In the genomic region with DNA sequence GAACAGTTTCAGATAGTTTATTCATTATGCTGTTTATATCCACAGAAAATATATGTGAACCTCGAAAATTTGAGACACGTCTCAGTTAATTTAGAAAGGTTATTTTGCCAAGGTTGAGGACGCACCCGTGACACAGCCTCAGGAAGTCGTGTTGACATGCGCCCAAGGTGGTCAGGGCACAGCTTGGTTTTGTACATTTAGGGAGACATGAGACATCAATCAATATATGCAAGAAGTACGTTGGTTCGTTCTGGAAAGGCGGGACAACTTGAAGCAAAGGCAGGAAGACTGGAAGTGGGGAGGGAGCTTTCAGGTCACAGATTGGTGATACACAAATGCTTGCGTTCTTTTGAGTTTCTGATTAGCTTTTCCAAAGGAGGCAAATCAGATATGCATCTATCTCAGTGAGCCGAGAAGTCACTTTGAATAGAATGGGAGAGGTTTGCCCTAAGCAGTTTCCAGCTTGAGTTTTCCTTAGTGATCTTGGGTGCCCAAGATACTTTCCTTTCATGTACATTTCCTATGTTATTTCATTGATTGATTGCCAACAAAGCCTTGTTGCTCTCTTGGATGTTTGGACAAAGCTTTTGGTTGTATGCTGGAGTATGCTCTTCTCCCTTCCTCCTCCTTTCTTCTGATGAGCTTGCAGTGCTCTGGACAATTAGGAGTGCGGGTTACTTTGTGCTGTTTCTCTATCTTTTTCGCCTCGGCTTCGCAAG, we compare ENCODE assay signal across 13 cellular contexts. TPM values are rescaled to one million over a fixed set of nuclear protein-coding genes. Genes with fewer than 3 reads are reported as not detected.
DNase-seq lines count a peak whose midpoint lies in the region; ATAC-seq and TF ChIP-seq lines count a peak whose summit lies in the region.
"Had no signal": no experiment of that assay in that cellular context is flagged by ENCODE, and none has a peak within 500 bp of the region (broad histone marks: within the 10 kb centered on the region; RNA-seq: fewer than 3 reads in every experiment).

No MANE protein-coding gene starts in this region.

- no peak for DNase-seq in activated naive CD4-positive, alpha-beta T cell treated with Interleukin-2 at 50 U/mL for 16 hours
- DNase-seq in fibroblast of villous mesenchyme (ENCODE audit: low read depth): no peak
- DNase-seq in spleen: no peak
- no peak for DNase-seq in activated naive CD4-positive, alpha-beta T cell treated with anti-CD3 and anti-CD28 coated beads, Interleukin-2, amount 50 U/mL, for 16 hours
- DNase-seq: activated effector memory CD4-positive, alpha-beta T cell treated with Interleukin-2 at 50 U/mL for 16 hours; NCI-H187 treated with DMSO at 0.1 percent for 48 hours; upper lobe of left lung had no signal

- H3K36me3 Mint-ChIP-seq in activated naive CD4-positive, alpha-beta T cell treated with anti-CD3 and anti-CD28 coated beads, Interleukin-2, amount 50 U/mL, for 24 hours: peaks cover 8% of the 10 kb centered on the region

- H3F3A ChIP-seq in SU-DHL-6 (ENCODE audit: insufficient read depth): peaks cover 9% of the 10 kb centered on the region; the same call in 1 of the 2 replicates

- H2AFZ ChIP-seq in SU-DHL-6 (ENCODE audit: low read depth, low read length, severe bottlenecking): peak overlapping the region; percentile 1

- H3K9me2 ChIP-seq in SU-DHL-6 (replicated peaks; ENCODE audit: insufficient read depth, low read length): no peaks in the 10 kb centered on the region

- intact Hi-C loops in spleen (cut with DNase I; ENCODE audit: low total_unique reads): no loop called here

- H3K9me3 ChIP-seq in SU-DHL-6 (ENCODE audit: insufficient read depth, low read length) (no peaks in the 10 kb centered on the region), spleen (no peaks in the 10 kb centered on the region)
- H3K9me3 ChIP-seq: esophagus muscularis mucosa, upper lobe of left lung had no signal

- peaks cover 54% of the 10 kb centered on the region for H3K4me1 Mint-ChIP-seq in activated naive CD4-positive, alpha-beta T cell treated with anti-CD3 and anti-CD28 coated beads, Interleukin-2, amount 50 U/mL, for 24 hours

- no peaks in the 10 kb centered on the region for H3K27me3 ChIP-seq in SU-DHL-6 (ENCODE audit: low read length)
- H3K27me3 ChIP-seq in spleen (replicated peaks in 1 of 7): no peaks in the 10 kb centered on the region
- H3K27me3 ChIP-seq: esophagus muscularis mucosa, upper lobe of left lung had no signal

- H3K27ac Mint-ChIP-seq in activated naive CD4-positive, alpha-beta T cell treated with anti-CD3 and anti-CD28 coated beads, Interleukin-2, amount 50 U/mL, for 24 hours: peak overlapping the region; percentile 47

- 73 to 78% (median 75%) methylated on average over 15 of the region's 15 CpGs for WGBS in spleen, 5 donors

- H3K4me3 ChIP-seq in SU-DHL-6 (ENCODE audit: insufficient read depth, low read length, poor library complexity, severe bottlenecking): peak overlapping the region; percentile 71
- H3K4me3 ChIP-seq in fibroblast of villous mesenchyme (ENCODE audit: low read depth, low read length): peak overlapping the region; percentile 96
- H3K4me3 ChIP-seq in spleen: peak overlapping the region in 1 of 8 donors; percentile 34
- H3K4me3 ChIP-seq: esophagus muscularis mucosa, upper lobe of left lung had no signal

- H3K9me3 Mint-ChIP-seq in activated naive CD4-positive, alpha-beta T cell treated with anti-CD3 and anti-CD28 coated beads, Interleukin-2, amount 50 U/mL, for 24 hours: no peaks in the 10 kb centered on the region

- TF ChIP-seq CTCF in SU-DHL-6 (IDR thresholded peaks at IDR 0.05; ENCODE audit: insufficient read depth, low read length, poor library complexity, severe bottlenecking) (no peak), fibroblast of villous mesenchyme (IDR thresholded peaks at IDR 0.05; ENCODE audit: insufficient read depth, low read depth, low read length) (no peak), spleen (IDR thresholded peaks at IDR 0.05 in 8 of 11, conservative IDR thresholded peaks at IDR 0.05 in 3 of 11) (no peak)

- H4K20me1 ChIP-seq in SU-DHL-6 (ENCODE audit: low read depth, low read length): no peaks in the 10 kb centered on the region

- H3K27ac ChIP-seq in SU-DHL-6 (ENCODE audit: low read depth, low read length): peak overlapping the region; percentile 49
- H3K27ac ChIP-seq in spleen: peak overlapping the region in 7 of 8 donors; percentile 1 to 32 (median 7)
- H3K27ac ChIP-seq: esophagus muscularis mucosa, upper lobe of left lung had no signal

- H3K4me3 Mint-ChIP-seq in activated naive CD4-positive, alpha-beta T cell treated with anti-CD3 and anti-CD28 coated beads, Interleukin-2, amount 50 U/mL, for 24 hours: peak overlapping the region; percentile 40

- no peaks in the 10 kb centered on the region for H3K27me3 Mint-ChIP-seq in activated naive CD4-positive, alpha-beta T cell treated with anti-CD3 and anti-CD28 coated beads, Interleukin-2, amount 50 U/mL, for 24 hours

- H3K4me1 ChIP-seq in spleen: peaks cover 0 to 49% (median 37%) of the 10 kb centered on the region in 6 donors

- peaks cover 57% of the 10 kb centered on the region for H3K79me2 ChIP-seq in SU-DHL-6 (ENCODE audit: insufficient read depth, low read length)

- H3K4me2 ChIP-seq in SU-DHL-6 (ENCODE audit: low read depth, low read length, poor library complexity, severe bottlenecking): peak overlapping the region; percentile 99

- H3K36me3 ChIP-seq in SU-DHL-6 (ENCODE audit: low read length): peaks cover 26% of the 10 kb centered on the region
- H3K36me3 ChIP-seq in spleen: peaks cover 0 to 35% (median 21%) of the 10 kb centered on the region in 6 donors

- TF ChIP-seq POLR2A in spleen (IDR thresholded peaks at IDR 0.05): no peak

- H3K9ac ChIP-seq in SU-DHL-6 (ENCODE audit: low read length): peak overlapping the region; percentile 76

- ATAC-seq in GM18517 (IDR thresholded peaks at IDR 0.05; ENCODE audit: unreplicated experiment) (no peak), HG03460 (IDR thresholded peaks at IDR 0.05; ENCODE audit: unreplicated experiment) (no peak)

RNA-seq across cellular contexts. Expression of a gene that starts 3.2 kb away (rescaled TPM):
- total RNA-seq in fibroblast of villous mesenchyme (9.3 and 27.2 TPM in 2 replicates), spleen (10 to 100 TPM in 1 of 7 donors, 1 to 10 TPM in 6; 4.8 to 12.2 (median 6.8) TPM)
- 1 to 10 TPM; 3.3 to 5.3 (median 5.2) TPM for polyA plus RNA-seq in spleen

RNA-seq across cellular contexts. Expression of a gene that starts 47.1 kb away (rescaled TPM):
- total RNA-seq in fibroblast of villous mesenchyme: 2.9 and 7.8 TPM in 2 replicates
- under 1 TPM in 5 of 7 donors, not detected in 2; 0.05 to 0.57 (median 0.17) TPM for total RNA-seq in spleen
- polyA plus RNA-seq in spleen: under 1 TPM; 0.02 to 0.03 (median 0.02) TPM
- total RNA-seq: mesenteric fat pad had no signal
